ENCODE assay signal across 9 cellular contexts in genomic region chr5:66757219-66757833, GRCh38.
A peak's percentile ranks its signal among the peaks of the same experiment; 100 is the strongest.
DNase-seq lines count a peak whose midpoint lies in the region; ATAC-seq and TF ChIP-seq lines count a peak whose summit lies in the region.
"Had no signal": no experiment of that assay in that cellular context is flagged by ENCODE, and none has a peak within 500 bp of the region (broad histone marks: within the 10 kb centered on the region; RNA-seq: fewer than 3 reads in every experiment).

No MANE protein-coding gene starts in this region.

- H3K27me3 ChIP-seq in KMS-11 (ENCODE audit: insufficient read depth, low read depth) (no peaks in the 10 kb centered on the region), RWPE2 (ENCODE audit: insufficient read depth, poor library complexity, severe bottlenecking) (no peaks in the 10 kb centered on the region), dorsolateral prefrontal cortex (peaks cover 0 to 3% (median 0%) of the 10 kb centered on the region in 45 donors)

- no peak overlapping the region for H2AFZ ChIP-seq in KMS-11 (ENCODE audit: low read depth)

- H3K27ac Mint-ChIP-seq in mesothelial cell of epicardium = peak overlapping the region; percentile 10

- H3K27me3 Mint-ChIP-seq in mesothelial cell of epicardium (ENCODE audit: low read depth) = peaks cover 29% of the 10 kb centered on the region

- no peaks in the 10 kb centered on the region for H4K20me1 ChIP-seq in KMS-11 (ENCODE audit: insufficient read depth)

- intact Hi-C loops in dorsolateral prefrontal cortex (cut with DNase I) = no loop called here

- no peaks in the 10 kb centered on the region for H3K9me3 Mint-ChIP-seq in mesothelial cell of epicardium

- no peak overlapping the region for H3K27ac ChIP-seq in KMS-11
- no peak overlapping the region for H3K27ac ChIP-seq in RWPE2 (ENCODE audit: poor library complexity, severe bottlenecking)
- peak overlapping the region in 1 of 59 donors; percentile 26 for H3K27ac ChIP-seq in dorsolateral prefrontal cortex
- H3K27ac ChIP-seq: neutrophil had no signal

- H3K79me2 ChIP-seq in KMS-11 (ENCODE audit: insufficient read depth, low read depth) = no peaks in the 10 kb centered on the region

- H3K36me3 Mint-ChIP-seq in mesothelial cell of epicardium = no peaks in the 10 kb centered on the region

- peak; percentile 61 for ATAC-seq in RWPE2 (ENCODE audit: low read depth)
- ATAC-seq in HG03108 (IDR thresholded peaks at IDR 0.05; ENCODE audit: unreplicated experiment) = no peak
- no peak for ATAC-seq in HG02884 (IDR thresholded peaks at IDR 0.05; ENCODE audit: unreplicated experiment)

- TF ChIP-seq CTCF in KMS-11 (conservative IDR thresholded peaks at IDR 0.05; ENCODE audit: low read depth, low read length) = peak; percentile 86
- TF ChIP-seq CTCF in RWPE2 (IDR thresholded peaks at IDR 0.05; ENCODE audit: poor library complexity, severe bottlenecking) = peak; percentile 89
- TF ChIP-seq CTCF in dorsolateral prefrontal cortex (IDR thresholded peaks at IDR 0.05 in 54 of 56, conservative IDR thresholded peaks at IDR 0.05 in 2 of 56; ENCODE audit: low read depth in 1 of 56, partially characterized antibody in 56 of 56) = peak in 55 of 56 donors; percentile 28 to 77 (median 51)
- peak; percentile 67 for TF ChIP-seq CTCF in mesothelial cell of epicardium (IDR thresholded peaks at IDR 0.05; ENCODE audit: unreplicated experiment)

- no peak overlapping the region for H3K4me3 Mint-ChIP-seq in mesothelial cell of epicardium

- H3K4me1 ChIP-seq in KMS-11 (ENCODE audit: low read depth, poor library complexity, severe bottlenecking) (no peaks in the 10 kb centered on the region), RWPE2 (ENCODE audit: insufficient read depth, poor library complexity, severe bottlenecking) (no peaks in the 10 kb centered on the region)

- H3K4me3 ChIP-seq in KMS-11 (IDR thresholded peaks at IDR 0.05; ENCODE audit: insufficient read depth, low read depth, low read length) (no peak overlapping the region), RWPE2 (ENCODE audit: severe bottlenecking) (no peak overlapping the region), dorsolateral prefrontal cortex (no peak overlapping the region)

- no peak overlapping the region for H3K9ac ChIP-seq in KMS-11

- peak; percentile 34 for DNase-seq in DMS114 treated with DMSO at 0.1 percent for 48 hours (lab: John Stamatoyannopoulos, UW; ENCODE audit: unreplicated experiment)
- DNase-seq in RWPE2 (ENCODE audit: low spot score) = no peak
- peak in 2 of 10 donors; percentile 40 to 63 for DNase-seq in dorsolateral prefrontal cortex
- peak; percentile 30 to 52 for DNase-seq in mesothelial cell of epicardium (ENCODE audit: low spot score in 2 of 2, unreplicated experiment in 2 of 2)
- DNase-seq in ecto neural progenitor cell (ENCODE audit: low spot score) = no peak

- H3K9me3 ChIP-seq in RWPE2 (ENCODE audit: severe bottlenecking) = no peaks in the 10 kb centered on the region
- H3K9me3 ChIP-seq: neutrophil had no signal

- no peak overlapping the region for H3K4me2 ChIP-seq in KMS-11

- no peaks in the 10 kb centered on the region for H3K36me3 ChIP-seq in KMS-11 (ENCODE audit: insufficient read depth)
- H3K36me3 ChIP-seq in RWPE2 (ENCODE audit: low read depth) = no peaks in the 10 kb centered on the region
- H3K36me3 ChIP-seq: neutrophil had no signal

- peaks cover 7% of the 10 kb centered on the region for H3K4me1 Mint-ChIP-seq in mesothelial cell of epicardium

Comparison
In these comparisons a context has a peak if more than half of its experiments do, and no peak if none do; other contexts are left out.
1. DNase-seq: peak in DMS114 treated with DMSO at 0.1 percent for 48 hours (single experiment) and mesothelial cell of epicardium (2 of 2); none in RWPE2 (single experiment) and ecto neural progenitor cell (single experiment).
2. Peak in every context shown above with its lines, with median percentiles within 50 percentile points of each other: CTCF ChIP-seq.